In the genomic region with DNA sequence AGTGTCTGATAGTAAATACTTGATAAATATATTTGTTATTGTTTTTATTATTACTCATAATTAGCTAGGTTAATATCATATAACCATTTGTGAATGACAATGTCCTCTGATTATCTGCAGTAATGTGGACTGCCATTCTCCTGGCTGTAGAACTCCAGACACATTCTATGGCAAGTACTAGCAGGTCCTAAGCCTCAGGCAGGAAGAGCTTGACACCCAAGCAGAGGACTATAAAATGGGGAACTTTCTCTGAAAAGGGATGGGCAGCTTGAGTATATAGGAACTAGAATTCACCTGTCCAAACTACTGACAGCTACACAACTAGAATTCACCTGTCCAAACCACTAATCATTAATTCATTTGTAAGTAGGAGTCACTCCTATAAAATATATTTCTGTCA, we compare ENCODE assay signal across 8 cellular contexts.
"Had no signal": no experiment of that assay in that cellular context is flagged by ENCODE, and none has a peak within 500 bp of the region (broad histone marks: within the 10 kb centered on the region; RNA-seq: fewer than 3 reads in every experiment).

No MANE protein-coding gene starts in this region.

- H3K4me3 Mint-ChIP-seq: HFFc6 had no signal

- H3K4me3 ChIP-seq: GM23248, HAP-1, K562 had no signal

- H3K27ac ChIP-seq: GM23248, HL-60 had no signal

- H3K9me3 ChIP-seq: HAP-1 had no signal

- H3K9ac ChIP-seq: GM23248 had no signal

- DNase-seq: GM23248, GOT3, H7, HFFc6, IMR-90 had no signal

- H3K36me3 ChIP-seq: HAP-1 had no signal

- H3K27ac Mint-ChIP-seq: HFFc6 had no signal

- H2AFZ ChIP-seq: GM23248 had no signal

- H3K4me1 ChIP-seq: HAP-1 had no signal
